In genomic region chr1:83619497-83619896, GRCh38 we compare ENCODE assay signal across 17 cellular contexts.
"Had no signal": no experiment of that assay in that cellular context is flagged by ENCODE, and none has a peak within 500 bp of the region (broad histone marks: within the 10 kb centered on the region; RNA-seq: fewer than 3 reads in every experiment).

No MANE protein-coding gene starts in this region.

- H3K27ac ChIP-seq: esophagus muscularis mucosa, left ventricle myocardium inferior, lower lobe of right lung, pancreas had no signal

- H3K27ac Mint-ChIP-seq: immature natural killer cell; memory B cell; mesothelial cell of epicardium; natural killer cell treated with Interleukin-12 subunit alpha and Interleukin-12 subunit beta and Interleukin-15 and Interleukin-18, amount 100 ng/mL, for 72 hours; progenitor cell of endocrine pancreas had no signal

- H3K4me1 ChIP-seq: esophagus muscularis mucosa, left ventricle myocardium inferior, lower lobe of right lung, pancreas had no signal

- ATAC-seq: lower lobe of right lung; natural killer cell treated with Interleukin-12 subunit alpha and Interleukin-12 subunit beta and Interleukin-15 and Interleukin-18, amount 100 ng/mL, for 72 hours; pancreas; right cardiac atrium had no signal

- H3K27me3 ChIP-seq: esophagus muscularis mucosa, pancreas had no signal

- H3K9me3 ChIP-seq: esophagus muscularis mucosa, left ventricle myocardium inferior, lower lobe of right lung, pancreas had no signal

- H3K27me3 Mint-ChIP-seq: natural killer cell treated with Interleukin-12 subunit alpha and Interleukin-12 subunit beta and Interleukin-15 and Interleukin-18, amount 100 ng/mL, for 72 hours; progenitor cell of endocrine pancreas had no signal

- H3K4me2 ChIP-seq: smooth muscle cell had no signal

- H3K36me3 Mint-ChIP-seq: immature natural killer cell; memory B cell; natural killer cell treated with Interleukin-12 subunit alpha and Interleukin-12 subunit beta and Interleukin-15 and Interleukin-18, amount 100 ng/mL, for 72 hours had no signal

- H3K4me3 Mint-ChIP-seq: immature natural killer cell; memory B cell; mesothelial cell of epicardium; natural killer cell treated with Interleukin-12 subunit alpha and Interleukin-12 subunit beta and Interleukin-15 and Interleukin-18, amount 100 ng/mL, for 72 hours had no signal

- H3K9me3 Mint-ChIP-seq: memory B cell had no signal

- H3K36me3 ChIP-seq: esophagus muscularis mucosa, left ventricle myocardium inferior, lower lobe of right lung, pancreas had no signal

- H3K4me1 Mint-ChIP-seq: immature natural killer cell, memory B cell had no signal

- DNase-seq: effector memory CD4-positive, alpha-beta T cell; foreskin fibroblast; immature natural killer cell; left ventricle myocardium inferior; lower lobe of right lung; occipital lobe; pancreas; right cardiac atrium; stimulated activated CD4-positive, alpha-beta T cell treated with anti-CD3 and anti-CD28 coated beads, Interleukin-2, amount 100 ng/mL, for 48 hours; stimulated activated naive CD4-positive, alpha-beta T cell treated with Interleukin-2 at 50 U/mL for 16 hours; trophoblast cell had no signal

- H3K4me3 ChIP-seq: esophagus muscularis mucosa, left ventricle myocardium inferior, lower lobe of right lung, pancreas, smooth muscle cell had no signal
